Comparison of ENCODE assay signal across 1 cellular context in genomic region chr10:58322072-58322834, GRCh38.
TF ChIP-seq lines count a peak whose summit lies in the region.

No MANE protein-coding gene starts in this region.

TF ChIP-seq in SK-N-SH treated with all-trans-retinoic acid at 6 μM for 48 hours, 23 proteins besides CTCF, POLR2A, EP300 and RAD21 (continued from another document):
- TF ChIP-seq ARNTL (CRISPR knock-in tag; IDR thresholded peaks at IDR 0.05; ENCODE audit: borderline replicate concordance, low read depth) (no peak), ZNF565 (CRISPR knock-in tag; conservative IDR thresholded peaks at IDR 0.05; ENCODE audit: low read depth) (no peak), GLIS3 (CRISPR knock-in tag; IDR thresholded peaks at IDR 0.05) (no peak)
TF ChIP-seq in SK-N-SH treated with all-trans-retinoic acid at 6 μM for 48 hours: peak in this region for 0.
